Comparison of ENCODE assay signal across 1 cellular context in genomic region chr1:22115281-22115680, GRCh38.
TF ChIP-seq lines count a peak whose summit lies in the region.

No MANE protein-coding gene starts in this region.

TF ChIP-seq in GM23338, 12 proteins besides CTCF, POLR2A, EP300 and RAD21 (continued from another document):
- TF ChIP-seq ZNF462 (CRISPR knock-in tag; IDR thresholded peaks at IDR 0.05) = no peak
- no peak for TF ChIP-seq EZH2phosphoT487 (IDR thresholded peaks at IDR 0.05; ENCODE audit: unreplicated experiment)
- TF ChIP-seq CREB1 (CRISPR knock-in tag; IDR thresholded peaks at IDR 0.05; ENCODE audit: low read depth) = no peak
- no peak for TF ChIP-seq ZNF331 (CRISPR knock-in tag; IDR thresholded peaks at IDR 0.05; ENCODE audit: low read depth)
- TF ChIP-seq NANOG (IDR thresholded peaks at IDR 0.05; ENCODE audit: borderline replicate concordance) = no peak
- TF ChIP-seq EZH2 (IDR thresholded peaks at IDR 0.05; ENCODE audit: low read depth, unreplicated experiment) = no peak
- TF ChIP-seq ZNF114 (CRISPR knock-in tag; IDR thresholded peaks at IDR 0.05) = no peak
- TF ChIP-seq, protein P1, sequence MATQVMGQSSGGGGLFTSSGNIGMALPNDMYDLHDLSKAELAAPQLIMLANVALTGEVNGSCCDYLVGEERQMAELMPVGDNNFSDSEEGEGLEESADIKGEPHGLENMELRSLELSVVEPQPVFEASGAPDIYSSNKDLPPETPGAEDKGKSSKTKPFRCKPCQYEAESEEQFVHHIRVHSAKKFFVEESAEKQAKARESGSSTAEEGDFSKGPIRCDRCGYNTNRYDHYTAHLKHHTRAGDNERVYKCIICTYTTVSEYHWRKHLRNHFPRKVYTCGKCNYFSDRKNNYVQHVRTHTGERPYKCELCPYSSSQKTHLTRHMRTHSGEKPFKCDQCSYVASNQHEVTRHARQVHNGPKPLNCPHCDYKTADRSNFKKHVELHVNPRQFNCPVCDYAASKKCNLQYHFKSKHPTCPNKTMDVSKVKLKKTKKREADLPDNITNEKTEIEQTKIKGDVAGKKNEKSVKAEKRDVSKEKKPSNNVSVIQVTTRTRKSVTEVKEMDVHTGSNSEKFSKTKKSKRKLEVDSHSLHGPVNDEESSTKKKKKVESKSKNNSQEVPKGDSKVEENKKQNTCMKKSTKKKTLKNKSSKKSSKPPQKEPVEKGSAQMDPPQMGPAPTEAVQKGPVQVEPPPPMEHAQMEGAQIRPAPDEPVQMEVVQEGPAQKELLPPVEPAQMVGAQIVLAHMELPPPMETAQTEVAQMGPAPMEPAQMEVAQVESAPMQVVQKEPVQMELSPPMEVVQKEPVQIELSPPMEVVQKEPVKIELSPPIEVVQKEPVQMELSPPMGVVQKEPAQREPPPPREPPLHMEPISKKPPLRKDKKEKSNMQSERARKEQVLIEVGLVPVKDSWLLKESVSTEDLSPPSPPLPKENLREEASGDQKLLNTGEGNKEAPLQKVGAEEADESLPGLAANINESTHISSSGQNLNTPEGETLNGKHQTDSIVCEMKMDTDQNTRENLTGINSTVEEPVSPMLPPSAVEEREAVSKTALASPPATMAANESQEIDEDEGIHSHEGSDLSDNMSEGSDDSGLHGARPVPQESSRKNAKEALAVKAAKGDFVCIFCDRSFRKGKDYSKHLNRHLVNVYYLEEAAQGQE (IDR thresholded peaks at IDR 0.05; ENCODE audit: unreplicated experiment) = no peak
- no peak for TF ChIP-seq POLR2AphosphoS5 (IDR thresholded peaks at IDR 0.05; ENCODE audit: low read depth)
- TF ChIP-seq STAT1 (IDR thresholded peaks at IDR 0.05; ENCODE audit: unreplicated experiment) = no peak
- TF ChIP-seq, protein P2, sequence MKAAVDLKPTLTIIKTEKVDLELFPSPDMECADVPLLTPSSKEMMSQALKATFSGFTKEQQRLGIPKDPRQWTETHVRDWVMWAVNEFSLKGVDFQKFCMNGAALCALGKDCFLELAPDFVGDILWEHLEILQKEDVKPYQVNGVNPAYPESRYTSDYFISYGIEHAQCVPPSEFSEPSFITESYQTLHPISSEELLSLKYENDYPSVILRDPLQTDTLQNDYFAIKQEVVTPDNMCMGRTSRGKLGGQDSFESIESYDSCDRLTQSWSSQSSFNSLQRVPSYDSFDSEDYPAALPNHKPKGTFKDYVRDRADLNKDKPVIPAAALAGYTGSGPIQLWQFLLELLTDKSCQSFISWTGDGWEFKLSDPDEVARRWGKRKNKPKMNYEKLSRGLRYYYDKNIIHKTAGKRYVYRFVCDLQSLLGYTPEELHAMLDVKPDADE (IDR thresholded peaks at IDR 0.05) = no peak
